In genomic region chr2:188668017-188668663, GRCh38 we compare ENCODE assay signal across 17 cellular contexts.
DNase-seq lines count a peak whose midpoint lies in the region; ATAC-seq, FAIRE-seq and TF ChIP-seq lines count a peak whose summit lies in the region.
"Had no signal": no experiment of that assay in that cellular context is flagged by ENCODE, and none has a peak within 500 bp of the region (broad histone marks: within the 10 kb centered on the region; RNA-seq: fewer than 3 reads in every experiment).

No MANE protein-coding gene starts in this region.

- POLR2A ChIA-PET in A549 (lab: Yijun Ruan, JAX): interaction anchor here (0.5 kb wide), 1 partner anchor 28 kb away, joined by 3 read pairs; no protein-coding TSS in a partner anchor

- DNase-seq in A549 (ENCODE audit: low read depth in 1 of 2, low spot score in 1 of 2): peak in 1 of 2 experiments; percentile 35
- peak; percentile 37 for DNase-seq in HT1080 (ENCODE audit: low read depth)
- DNase-seq in brain microvascular endothelial cell: peak; percentile 65
- DNase-seq in lower lobe of right lung: no peak
- no peak for DNase-seq in SHP77 treated with DMSO at 0.1 percent for 48 hours (lab: John Stamatoyannopoulos, UW)
- no peak for DNase-seq in WERI-Rb-1
- DNase-seq in SIG-M5 (lab: John Stamatoyannopoulos, UW): no peak
- DNase-seq in NCI-H1092 (lab: John Stamatoyannopoulos, UW): no peak
- DNase-seq: activated CD4-positive, alpha-beta T cell treated with anti-CD3 and anti-CD28 coated beads for 48 hours; activated gamma-delta T cell; BE2C; cortex of kidney; NCI-H1436 treated with DMSO at 0.1 percent for 48 hours; NCI-H774; SW 1271 had no signal

- no peaks in the 10 kb centered on the region for H3K36me3 ChIP-seq in brain microvascular endothelial cell (replicated peaks)
- H3K36me3 ChIP-seq in lower lobe of right lung: no peaks in the 10 kb centered on the region
- H3K36me3 ChIP-seq in WERI-Rb-1: no peaks in the 10 kb centered on the region
- H3K36me3 ChIP-seq: BE2C, thoracic aorta had no signal

- H3K4me1 ChIP-seq in A549 (peaks cover 24% of the 10 kb centered on the region), lower lobe of right lung (no peaks in the 10 kb centered on the region)
- H3K4me1 ChIP-seq: BE2C had no signal

- intact Hi-C loops in lower lobe of right lung (cut with DNase I): no loop called here

- no peak for TF ChIP-seq POLR2A in A549 (IDR thresholded peaks at IDR 0.05; ENCODE audit: low read length)

- 28% methylated on average over 3 of the region's 3 CpGs for WGBS in A549 (ENCODE audit: missing lambda C conversion rate)

- peak overlapping the region; percentile 61 for H3K4me2 ChIP-seq in A549

- CTCF ChIA-PET in A549 (lab: Yijun Ruan, JAX): no interaction called here

- TF ChIP-seq EP300 in A549 (IDR thresholded peaks at IDR 0.05): peak in 1 of 2 experiments; percentile 25; a peak in 1 of 5 replicates

- no peak; a peak in 1 of 5 replicates for TF ChIP-seq RAD21 in A549 (conservative IDR thresholded peaks at IDR 0.05 in 1 of 2, IDR thresholded peaks at IDR 0.05 in 1 of 2)

- TF ChIP-seq CTCF in A549 (IDR thresholded peaks at IDR 0.05) (no peak), brain microvascular endothelial cell (IDR thresholded peaks at IDR 0.05; ENCODE audit: low read depth, low read length, missing control alignments) (no peak), lower lobe of right lung (IDR thresholded peaks at IDR 0.05) (no peak), WERI-Rb-1 (IDR thresholded peaks at IDR 0.05; ENCODE audit: low read depth, low read length) (no peak)

- H3K27me3 ChIP-seq in brain microvascular endothelial cell (replicated peaks) (no peaks in the 10 kb centered on the region), lower lobe of right lung (ENCODE audit: low read depth) (no peaks in the 10 kb centered on the region), WERI-Rb-1 (ENCODE audit: insufficient read depth, low read depth, severe bottlenecking) (no peaks in the 10 kb centered on the region)
- H3K27me3 ChIP-seq: BE2C had no signal

- H3K9me3 ChIP-seq in A549 (no peaks in the 10 kb centered on the region), lower lobe of right lung (no peaks in the 10 kb centered on the region), WERI-Rb-1 (ENCODE audit: severe bottlenecking) (no peaks in the 10 kb centered on the region)
- H3K9me3 ChIP-seq: BE2C, thoracic aorta had no signal

- FAIRE-seq in A549 (lab: Jason Lieb, UNC): no peak
- FAIRE-seq: G401.6 had no signal

- H3K27ac ChIP-seq in A549 (peak overlapping the region; percentile 55 to 71), brain microvascular endothelial cell (no peak overlapping the region), lower lobe of right lung (no peak overlapping the region), WERI-Rb-1 (no peak overlapping the region)
- H3K27ac ChIP-seq: thoracic aorta had no signal

- ATAC-seq in A549: peak; percentile 50 to 71
- peak; percentile 79 to 92 for ATAC-seq in lower lobe of right lung

- H3K4me3 ChIP-seq in A549 (no peak overlapping the region), brain microvascular endothelial cell (ENCODE audit: low read depth, low read length) (no peak overlapping the region), lower lobe of right lung (no peak overlapping the region), WERI-Rb-1 (ENCODE audit: low read depth, low read length) (no peak overlapping the region)
- H3K4me3 ChIP-seq: thoracic aorta had no signal

- in situ Hi-C loops in brain microvascular endothelial cell (cut with HindIII; ENCODE audit: low pct_ligation_motif_present, low sequenced_read_pairs): no loop called here

TF ChIP-seq in A549, 52 proteins besides CTCF, POLR2A, EP300 and RAD21 (continues in another document):
- TF ChIP-seq HES2 (IDR thresholded peaks at IDR 0.05) (no peak), CBX8 (IDR thresholded peaks at IDR 0.05) (no peak), FOXS1 (CRISPR knock-in tag; IDR thresholded peaks at IDR 0.05) (no peak), HOXB5 (CRISPR knock-in tag; IDR thresholded peaks at IDR 0.05) (no peak), CEBPB (IDR thresholded peaks at IDR 0.05) (peak; percentile 24 to 26; a peak in 2 of 4 replicates), PBX3 (IDR thresholded peaks at IDR 0.05) (no peak), TP53 (CRISPR knock-in tag; IDR thresholded peaks at IDR 0.05) (no peak), RNF2 (IDR thresholded peaks at IDR 0.05; ENCODE audit: borderline replicate concordance, low read depth) (no peak), SREBF2 (IDR thresholded peaks at IDR 0.05) (no peak), FOSL2 (IDR thresholded peaks at IDR 0.05) (peak; percentile 56; the same call in 1 of the 2 replicates), FOSL2 (CRISPR knock-in tag; IDR thresholded peaks at IDR 0.05) (no peak), KDM5A (IDR thresholded peaks at IDR 0.05) (no peak), MAZ (IDR thresholded peaks at IDR 0.05; ENCODE audit: borderline replicate concordance, low read depth, low read length) (no peak), GATA3 (IDR thresholded peaks at IDR 0.05; ENCODE audit: borderline replicate concordance) (no peak), POLR2AphosphoS2 (conservative IDR thresholded peaks at IDR 0.05; ENCODE audit: low read length) (no peak), SMC3 (IDR thresholded peaks at IDR 0.05) (no peak), HDAC2 (IDR thresholded peaks at IDR 0.05) (no peak), ESRRA (IDR thresholded peaks at IDR 0.05; ENCODE audit: borderline replicate concordance, low read length) (no peak), E2F6 (IDR thresholded peaks at IDR 0.05; ENCODE audit: borderline replicate concordance, low read depth) (no peak), REST (IDR thresholded peaks at IDR 0.05) (no peak), MAFK (IDR thresholded peaks at IDR 0.05; ENCODE audit: partially characterized antibody) (no peak), FOSB (CRISPR knock-in tag; IDR thresholded peaks at IDR 0.05) (no peak), HMGXB4 (CRISPR knock-in tag; IDR thresholded peaks at IDR 0.05; ENCODE audit: borderline replicate concordance) (no peak), JUN (IDR thresholded peaks at IDR 0.05) (peak in 1 of 2 experiments; percentile 27; a peak in 1 of 5 replicates), HOXB13 (CRISPR knock-in tag; IDR thresholded peaks at IDR 0.05; ENCODE audit: low read depth) (no peak), EHMT2 (IDR thresholded peaks at IDR 0.05; ENCODE audit: low read depth) (no peak)

Comparison
In these comparisons a context has a peak if more than half of its experiments do, and no peak if none do; other contexts are left out.
1. DNase-seq: peak in HT1080 (single experiment) and brain microvascular endothelial cell (single experiment); none in lower lobe of right lung (single experiment), SHP77 treated with DMSO at 0.1 percent for 48 hours (single experiment), WERI-Rb-1 (single experiment), SIG-M5 (single experiment) and NCI-H1092 (single experiment).
2. H3K27ac ChIP-seq: peak in A549 (2 of 2); none in brain microvascular endothelial cell (single experiment), lower lobe of right lung (single experiment) and WERI-Rb-1 (single experiment).